31 cellular contexts compared by ENCODE assay signal in genomic region chr3:74127261-74127660, GRCh38.
DNase-seq lines count a peak whose midpoint lies in the region; TF ChIP-seq lines count a peak whose summit lies in the region.
"Had no signal": no experiment of that assay in that cellular context is flagged by ENCODE, and none has a peak within 500 bp of the region (broad histone marks: within the 10 kb centered on the region; RNA-seq: fewer than 3 reads in every experiment).

No MANE protein-coding gene starts in this region.

- no peaks in the 10 kb centered on the region for H3K27me3 Mint-ChIP-seq in activated CD4-positive, alpha-beta T cell treated with anti-CD3 and anti-CD28 coated beads, Interleukin-2, amount 10 ng/mL, durations not matched to agents 24 days and 14 days
- H3K27me3 Mint-ChIP-seq: B cell; CD4-positive, alpha-beta memory T cell; CD4-positive, alpha-beta T cell; CD4-positive, CD25-positive, alpha-beta regulatory T cell; CD8-positive, alpha-beta memory T cell had no signal

- H3K4me3 Mint-ChIP-seq in activated CD4-positive, alpha-beta T cell treated with anti-CD3 and anti-CD28 coated beads, Interleukin-2, amount 10 ng/mL, durations not matched to agents 24 days and 14 days, result no peak overlapping the region
- H3K4me3 Mint-ChIP-seq: B cell; CD14-positive monocyte; CD4-positive, alpha-beta memory T cell; CD4-positive, alpha-beta T cell; CD4-positive, CD25-positive, alpha-beta regulatory T cell; CD8-positive, alpha-beta memory T cell; CD8-positive, alpha-beta T cell had no signal

- no peak overlapping the region for H3K27ac Mint-ChIP-seq in activated CD4-positive, alpha-beta T cell treated with anti-CD3 and anti-CD28 coated beads, Interleukin-2, amount 10 ng/mL, durations not matched to agents 24 days and 14 days
- H3K27ac Mint-ChIP-seq: B cell; CD14-positive monocyte; CD4-positive, alpha-beta memory T cell; CD4-positive, alpha-beta T cell; CD4-positive, CD25-positive, alpha-beta regulatory T cell; CD8-positive, alpha-beta memory T cell; CD8-positive, alpha-beta T cell had no signal

- H3K4me3 ChIP-seq in choroid plexus epithelial cell (ENCODE audit: low read depth, low read length), result no peak overlapping the region
- H3K4me3 ChIP-seq: A549; BLaER1; BLaER1 treated with 17β-estradiol and CSF1 and Interleukin-3, amounts not matched to agents 10 nM and 100 nM had no signal

- no peak for TF ChIP-seq CTCF in choroid plexus epithelial cell (conservative IDR thresholded peaks at IDR 0.05; ENCODE audit: low read depth, low read length)

- intact Hi-C loops in activated CD4-positive, alpha-beta T cell treated with anti-CD3 and anti-CD28 coated beads, Interleukin-2, amount 10 ng/mL, durations not matched to agents 24 days and 14 days (cut with micrococcal nuclease), result no loop called here

- peak; percentile 4 for DNase-seq in astrocyte of the hippocampus (ENCODE audit: low read depth, low spot score)
- peak; percentile 83 for DNase-seq in choroid plexus epithelial cell (ENCODE audit: low read depth)
- peak; percentile 77 for DNase-seq in iris pigment epithelial cell (ENCODE audit: low read depth)
- DNase-seq in middle frontal gyrus (ENCODE audit: extremely low spot score, low spot score), result no peak
- no peak for DNase-seq in activated CD4-positive, alpha-beta T cell treated with anti-CD3 and anti-CD28 coated beads, Interleukin-2, amount 10 ng/mL, durations not matched to agents 24 days and 14 days
- DNase-seq in activated T-cell treated with anti-CD3 and anti-CD28 coated beads for 4 hours, result no peak
- DNase-seq: 8988T; ACHN; AML-193; BE2C; C1 segment of cervical spinal cord; Caco-2; Calu3; CD4-positive, alpha-beta memory T cell; CD4-positive, alpha-beta T cell; CD4-positive, CD25-positive, alpha-beta regulatory T cell; CD8-positive, alpha-beta memory T cell; CD8-positive, alpha-beta T cell; COR-L47; DMS 273 treated with DMSO at 0.1 percent for 48 hours; DMS153; DMS53; DMS79; DMS79 treated with DMSO at 0.1 percent for 48 hours; DND-41; EL had no signal

- peaks cover 5% of the 10 kb centered on the region for H3K9me3 Mint-ChIP-seq in activated CD4-positive, alpha-beta T cell treated with anti-CD3 and anti-CD28 coated beads, Interleukin-2, amount 10 ng/mL, durations not matched to agents 24 days and 14 days

- no peaks in the 10 kb centered on the region for H3K4me1 Mint-ChIP-seq in activated CD4-positive, alpha-beta T cell treated with anti-CD3 and anti-CD28 coated beads, Interleukin-2, amount 10 ng/mL, durations not matched to agents 24 days and 14 days
- H3K4me1 Mint-ChIP-seq: B cell; CD14-positive monocyte; CD4-positive, alpha-beta memory T cell; CD4-positive, CD25-positive, alpha-beta regulatory T cell; CD8-positive, alpha-beta memory T cell had no signal

- H3K36me3 Mint-ChIP-seq in activated CD4-positive, alpha-beta T cell treated with anti-CD3 and anti-CD28 coated beads, Interleukin-2, amount 10 ng/mL, durations not matched to agents 24 days and 14 days (ENCODE audit: low read depth), result no peaks in the 10 kb centered on the region
- H3K36me3 Mint-ChIP-seq: CD14-positive monocyte; CD4-positive, alpha-beta memory T cell; CD4-positive, CD25-positive, alpha-beta regulatory T cell; CD8-positive, alpha-beta memory T cell; CD8-positive, alpha-beta T cell had no signal

Comparison
In these comparisons a context has a peak if more than half of its experiments do, and no peak if none do; other contexts are left out.
1. DNase-seq: peak in astrocyte of the hippocampus (single experiment), choroid plexus epithelial cell (single experiment) and iris pigment epithelial cell (single experiment); none in middle frontal gyrus (single experiment), activated CD4-positive, alpha-beta T cell treated with anti-CD3 and anti-CD28 coated beads, Interleukin-2, amount 10 ng/mL, durations not matched to agents 24 days and 14 days (single experiment) and activated T-cell treated with anti-CD3 and anti-CD28 coated beads for 4 hours (single experiment).